Comparison of ENCODE assay signal across 22 cellular contexts in genomic region chr22:19526076-19526701, GRCh38. TPM values are rescaled to one million over a fixed set of nuclear protein-coding genes. Genes with fewer than 3 reads are reported as not detected.
DNase-seq lines count a peak whose midpoint lies in the region; ATAC-seq and TF ChIP-seq lines count a peak whose summit lies in the region.
"Had no signal": no experiment of that assay in that cellular context is flagged by ENCODE, and none has a peak within 500 bp of the region (broad histone marks: within the 10 kb centered on the region; RNA-seq: fewer than 3 reads in every experiment).

No MANE protein-coding gene starts in this region.

- H3K4me3 ChIP-seq in GM23338 (no peak overlapping the region), skeletal muscle tissue (ENCODE audit: low read length in 3 of 3) (no peak overlapping the region), vagina (no peak overlapping the region)
- H3K4me3 ChIP-seq: body of pancreas, hepatocyte, skin epidermis had no signal

- H3K9me3 ChIP-seq in skeletal muscle tissue (ENCODE audit: control insufficient read depth in 3 of 3, low read length in 3 of 3) = no peaks in the 10 kb centered on the region
- H3K9me3 ChIP-seq in vagina = no peaks in the 10 kb centered on the region
- H3K9me3 ChIP-seq: body of pancreas had no signal

- no peak overlapping the region for H3K4me2 ChIP-seq in GM23338
- H3K4me2 ChIP-seq: hepatocyte had no signal

- peaks cover 42% of the 10 kb centered on the region for H3K27me3 ChIP-seq in GM23338 (ENCODE audit: insufficient read depth)
- H3K27me3 ChIP-seq in skeletal muscle tissue (ENCODE audit: control insufficient read depth in 3 of 3, insufficient read depth in 3 of 3, low read length in 3 of 3) = peaks cover 29 to 48% (median 42%) of the 10 kb centered on the region in 3 donors
- no peaks in the 10 kb centered on the region for H3K27me3 ChIP-seq in vagina

- no peak for DNase-seq in GM23338 (ENCODE audit: low spot score)
- DNase-seq in mesenteric fat pad (ENCODE audit: low spot score) = peak; percentile 55
- no peak for DNase-seq in natural killer cell treated with Interleukin-12 subunit alpha and Interleukin-12 subunit beta and Interleukin-15 and Interleukin-18, amount 100 ng/mL, for 72 hours (ENCODE audit: low spot score)
- no peak for DNase-seq in vagina (ENCODE audit: extremely low spot score in 2 of 2)
- no peak for DNase-seq in SHP77 treated with DMSO at 0.1 percent for 48 hours (lab: John Stamatoyannopoulos, UW)
- DNase-seq: activated CD4-positive, alpha-beta memory T cell treated with anti-CD3 and anti-CD28 coated beads, Interleukin-2, amount 10 ng/mL, durations not matched to agents 7 days and 5 days; body of pancreas; CD4-positive, CD25-positive, alpha-beta regulatory T cell; EL; erythroblast; foreskin fibroblast; KG1; midbrain; natural killer cell; NCI-H1417 treated with DMSO at 0.1 percent for 48 hours; NCI-H446 treated with DMSO at 0.1 percent for 48 hours; OCI-M1; stimulated activated CD4-positive, alpha-beta T cell treated with anti-CD3 and anti-CD28 coated beads, Interleukin-1b, Interleukin-23, amount 100 ng/mL, for 48 hours had no signal

- H3K27ac Mint-ChIP-seq in GM23338 = no peak overlapping the region
- no peak overlapping the region for H3K27ac Mint-ChIP-seq in natural killer cell treated with Interleukin-12 subunit alpha and Interleukin-12 subunit beta and Interleukin-15 and Interleukin-18, amount 100 ng/mL, for 72 hours
- H3K27ac Mint-ChIP-seq: activated CD4-positive, alpha-beta memory T cell treated with anti-CD3 and anti-CD28 coated beads, Interleukin-2, amount 10 ng/mL, durations not matched to agents 7 days and 5 days; CD4-positive, CD25-positive, alpha-beta regulatory T cell; natural killer cell had no signal

- H3K9me2 ChIP-seq in GM23338 (ENCODE audit: insufficient read depth) = no peaks in the 10 kb centered on the region

- TF ChIP-seq POLR2A in vagina (IDR thresholded peaks at IDR 0.05) = no peak

- no peaks in the 10 kb centered on the region for H3K9me3 Mint-ChIP-seq in GM23338
- H3K9me3 Mint-ChIP-seq in natural killer cell treated with Interleukin-12 subunit alpha and Interleukin-12 subunit beta and Interleukin-15 and Interleukin-18, amount 100 ng/mL, for 72 hours = no peaks in the 10 kb centered on the region
- H3K9me3 Mint-ChIP-seq: activated CD4-positive, alpha-beta memory T cell treated with anti-CD3 and anti-CD28 coated beads, Interleukin-2, amount 10 ng/mL, durations not matched to agents 7 days and 5 days; CD4-positive, CD25-positive, alpha-beta regulatory T cell; natural killer cell had no signal

- H3K79me2 ChIP-seq in GM23338 (replicated peaks; ENCODE audit: insufficient read depth) = no peaks in the 10 kb centered on the region
- H3K79me2 ChIP-seq: hepatocyte had no signal

- no peaks in the 10 kb centered on the region for H3K36me3 ChIP-seq in GM23338 (ENCODE audit: insufficient read depth)
- no peaks in the 10 kb centered on the region for H3K36me3 ChIP-seq in skeletal muscle tissue (ENCODE audit: control insufficient read depth in 3 of 3, insufficient read depth in 3 of 3, low read length in 3 of 3)
- no peaks in the 10 kb centered on the region for H3K36me3 ChIP-seq in vagina

- no peak overlapping the region for H2AFZ ChIP-seq in GM23338
- H2AFZ ChIP-seq: hepatocyte had no signal

- H3K4me3 Mint-ChIP-seq in GM23338 = peak overlapping the region; percentile 1; the same call in 1 of the 3 replicates
- no peak overlapping the region for H3K4me3 Mint-ChIP-seq in natural killer cell treated with Interleukin-12 subunit alpha and Interleukin-12 subunit beta and Interleukin-15 and Interleukin-18, amount 100 ng/mL, for 72 hours
- H3K4me3 Mint-ChIP-seq: activated CD4-positive, alpha-beta memory T cell treated with anti-CD3 and anti-CD28 coated beads, Interleukin-2, amount 10 ng/mL, durations not matched to agents 7 days and 5 days; natural killer cell had no signal

- H3K27me3 Mint-ChIP-seq in GM23338 (ENCODE audit: insufficient read depth, low read depth, poor library complexity) = peaks cover 33% of the 10 kb centered on the region
- H3K27me3 Mint-ChIP-seq in natural killer cell treated with Interleukin-12 subunit alpha and Interleukin-12 subunit beta and Interleukin-15 and Interleukin-18, amount 100 ng/mL, for 72 hours = peaks cover 11 to 16% of the 10 kb centered on the region in 2 donors

- ATAC-seq in GM23338 = no peak
- ATAC-seq in natural killer cell treated with Interleukin-12 subunit alpha and Interleukin-12 subunit beta and Interleukin-15 and Interleukin-18, amount 100 ng/mL, for 72 hours = no peak
- ATAC-seq: natural killer cell had no signal

- no peak overlapping the region for H3K27ac ChIP-seq in GM23338 (ENCODE audit: low read depth)
- H3K27ac ChIP-seq in VCaP = peak overlapping the region; percentile 14; the same call in 1 of the 2 replicates
- peak overlapping the region; percentile 81 for H3K27ac ChIP-seq in skeletal muscle tissue (ENCODE audit: low read depth, low read length)
- no peak overlapping the region for H3K27ac ChIP-seq in vagina
- H3K27ac ChIP-seq: body of pancreas, hepatocyte had no signal

- intact Hi-C loops in vagina (cut with DNase I) = no loop called here

- H3F3A ChIP-seq in GM23338 (replicated peaks; ENCODE audit: low read depth) = peaks cover 11% of the 10 kb centered on the region; the same call in 1 of the 2 replicates

- H3K4me1 ChIP-seq in GM23338 (ENCODE audit: insufficient read depth) (peaks cover 8% of the 10 kb centered on the region; the same call in 1 of the 2 replicates), skeletal muscle tissue (ENCODE audit: control insufficient read depth in 3 of 3, insufficient read depth in 3 of 3, low read length in 3 of 3) (peaks cover 17 to 37% (median 35%) of the 10 kb centered on the region in 3 donors), vagina (peaks cover 20% of the 10 kb centered on the region)

- H3K4me1 Mint-ChIP-seq in GM23338 = peaks cover 9% of the 10 kb centered on the region
- H3K4me1 Mint-ChIP-seq in natural killer cell treated with Interleukin-12 subunit alpha and Interleukin-12 subunit beta and Interleukin-15 and Interleukin-18, amount 100 ng/mL, for 72 hours (ENCODE audit: low read depth in 2 of 2) = peaks cover 0 to 3% of the 10 kb centered on the region in 2 donors

- H3K9ac ChIP-seq in skeletal muscle tissue (ENCODE audit: low read depth in 1 of 3, low read length in 3 of 3) = no peak overlapping the region

- no peak for TF ChIP-seq CTCF in GM23338 (conservative IDR thresholded peaks at IDR 0.05; ENCODE audit: low read depth in 2 of 2)
- TF ChIP-seq CTCF in VCaP (conservative IDR thresholded peaks at IDR 0.05) = no peak
- no peak for TF ChIP-seq CTCF in vagina (IDR thresholded peaks at IDR 0.05)

- H4K20me1 ChIP-seq in GM23338 (replicated peaks; ENCODE audit: insufficient read depth) = no peaks in the 10 kb centered on the region

- H3K36me3 Mint-ChIP-seq in GM23338 (ENCODE audit: low read depth) = 0 out of 3 replicates have a peak, but pooled peaks cover under 1% of the 10 kb centered on the region
- no peaks in the 10 kb centered on the region for H3K36me3 Mint-ChIP-seq in natural killer cell treated with Interleukin-12 subunit alpha and Interleukin-12 subunit beta and Interleukin-15 and Interleukin-18, amount 100 ng/mL, for 72 hours
- H3K36me3 Mint-ChIP-seq: CD4-positive, CD25-positive, alpha-beta regulatory T cell; natural killer cell had no signal

TF ChIP-seq in GM23338, 12 proteins besides CTCF, POLR2A, EP300 and RAD21:
- no peak for TF ChIP-seq EZH2 (IDR thresholded peaks at IDR 0.05; ENCODE audit: low read depth, unreplicated experiment)
TF ChIP-seq in GM23338: peak in this region for 0.

RNA-seq across cellular contexts. Expression of gene CLDN5, which starts 2.0 kb away (rescaled TPM):
- 1.4 and 3.2 TPM in 2 replicates for total RNA-seq in GM23338 (2014; rRNA removed; shearing (Covaris generic))
- polyA plus RNA-seq in GM23338 (2016; fragmentation: Nextera tagmentation; extraction: Ambion mirVana) = 2.0 and 3.9 TPM in 2 replicates
- total RNA-seq in mesenteric fat pad = 151 TPM
- total RNA-seq in skeletal muscle tissue = 84.0 TPM
- total RNA-seq in natural killer cell treated with Interleukin-12 subunit alpha and Interleukin-12 subunit beta and Interleukin-15 and Interleukin-18, amount 100 ng/mL, for 72 hours = not detected
- total RNA-seq in vagina = 228 TPM

RNA-seq across cellular contexts. Expression of gene CDC45, which starts 46.5 kb away (rescaled TPM):
- total RNA-seq in GM23338 (2014; rRNA removed; shearing (Covaris generic)) = 23.8 and 29.0 TPM in 2 replicates
- 30.3 and 30.4 TPM in 2 replicates for polyA plus RNA-seq in GM23338 (2016; fragmentation: Nextera tagmentation; extraction: Ambion mirVana)
- total RNA-seq in mesenteric fat pad (not detected), skeletal muscle tissue (3.1 TPM), vagina (0.74 TPM)
- total RNA-seq in natural killer cell treated with Interleukin-12 subunit alpha and Interleukin-12 subunit beta and Interleukin-15 and Interleukin-18, amount 100 ng/mL, for 72 hours = 100 to 1,000 TPM in 1 of 2 donors, 10 to 100 TPM in 1; 57.8 to 137 TPM
- total RNA-seq: body of pancreas had no signal

RNA-seq across cellular contexts. Expression of gene UFD1, which starts 47.2 kb away (rescaled TPM):
- total RNA-seq in GM23338 (2014; rRNA removed; shearing (Covaris generic)) = 53.5 and 54.1 TPM in 2 replicates
- polyA plus RNA-seq in GM23338 (2016; fragmentation: Nextera tagmentation; extraction: Ambion mirVana) = 80.3 and 93.8 TPM in 2 replicates
- total RNA-seq in mesenteric fat pad (55.4 TPM), skeletal muscle tissue (37.1 TPM), vagina (66.8 TPM)
- total RNA-seq in natural killer cell treated with Interleukin-12 subunit alpha and Interleukin-12 subunit beta and Interleukin-15 and Interleukin-18, amount 100 ng/mL, for 72 hours = 100 to 1,000 TPM; 104 to 109 TPM

Comparison
In these comparisons a context has a peak if more than half of its experiments do, and no peak if none do; other contexts are left out.
1. H3K27ac ChIP-seq: peak in VCaP (single experiment) and skeletal muscle tissue (single experiment); none in GM23338 (single experiment) and vagina (single experiment).
2. RNA of gene CLDN5, which starts 2.0 kb away (total RNA-seq): 228 TPM in vagina (single experiment), 151 TPM in mesenteric fat pad (single experiment) and 84.0 TPM in skeletal muscle tissue (single experiment); 1.4 to 3.2 TPM in GM23338 and not detected in natural killer cell treated with Interleukin-12 subunit alpha and Interleukin-12 subunit beta and Interleukin-15 and Interleukin-18, amount 100 ng/mL, for 72 hours; every median in the first group is over 10 times any median in the second.